ENCODE assay signal across 16 cellular contexts in genomic region chr1:86409416-86410021, GRCh38. TPM values are rescaled to one million over a fixed set of nuclear protein-coding genes. Genes with fewer than 3 reads are reported as not detected.
DNase-seq lines count a peak whose midpoint lies in the region; ATAC-seq, FAIRE-seq and TF ChIP-seq lines count a peak whose summit lies in the region.
"Had no signal": no experiment of that assay in that cellular context is flagged by ENCODE, and none has a peak within 500 bp of the region (broad histone marks: within the 10 kb centered on the region; RNA-seq: fewer than 3 reads in every experiment).

No MANE protein-coding gene starts in this region.

- no peak for TF ChIP-seq EP300 in H1 (IDR thresholded peaks at IDR 0.05; ENCODE audit: borderline replicate concordance in 1 of 2, low read depth in 2 of 2, low read length in 2 of 2)

- no peak overlapping the region for H3K4me3 ChIP-seq in H1 (ENCODE audit: extremely low read depth in 1 of 4, insufficient read depth in 2 of 4, low read depth in 3 of 4, low read length in 4 of 4)
- H3K4me3 ChIP-seq: transverse colon had no signal

- no peak for ATAC-seq in HG03196 (IDR thresholded peaks at IDR 0.05; ENCODE audit: unreplicated experiment)

- H3K27me3 ChIP-seq in H1 (replicated peaks in 1 of 4; ENCODE audit: control insufficient read depth in 3 of 4, extremely low read depth in 1 of 4, insufficient read depth in 3 of 4, low read length in 3 of 4): no peaks in the 10 kb centered on the region
- H3K27me3 ChIP-seq: transverse colon had no signal

- no peak overlapping the region for H2BK120ac ChIP-seq in H1 (replicated peaks; ENCODE audit: low read depth, low read length)

- H3K79me2 ChIP-seq in H1 (ENCODE audit: control insufficient read depth in 1 of 2, insufficient read depth in 2 of 2, low read length in 2 of 2): no peaks in the 10 kb centered on the region

- H2BK15ac ChIP-seq in H1 (ENCODE audit: low read length): no peak overlapping the region

- H4K91ac ChIP-seq in H1 (replicated peaks; ENCODE audit: insufficient read length, low read length): peak overlapping the region; percentile 55

- H3K9me3 ChIP-seq in H1 (ENCODE audit: insufficient read depth in 2 of 2, low read depth in 1 of 2, low read length in 1 of 2): no peaks in the 10 kb centered on the region
- H3K9me3 ChIP-seq: transverse colon had no signal

- H3K56ac ChIP-seq in H1 (replicated peaks; ENCODE audit: insufficient read length, low read depth, low read length): no peak overlapping the region

- POLR2A ChIA-PET in H1 (lab: Charles Lee; ENCODE audit: partially characterized antibody): interaction anchor here (0.8 kb wide), 1 partner anchor 13 kb away, joined by 3 read pairs; the partner anchor contains the start of gene ODF2L

- H4K5ac ChIP-seq in H1 (ENCODE audit: insufficient read length, low read depth, low read length): no peak overlapping the region

- no peak overlapping the region; the same call in 1 of the 2 replicates for H3K18ac ChIP-seq in H1 (ENCODE audit: extremely low read depth, low read length)

- no peak overlapping the region for H2BK20ac ChIP-seq in H1 (ENCODE audit: low read length)

- H3K36me3 ChIP-seq in H1 (ENCODE audit: control insufficient read depth in 2 of 4, insufficient read depth in 4 of 4, low read length in 3 of 4): no peaks in the 10 kb centered on the region
- H3K36me3 ChIP-seq: transverse colon had no signal

- no peak overlapping the region for H2BK5ac ChIP-seq in H1 (ENCODE audit: low read depth, low read length)

- 90% methylated on average over 6 of the region's 6 CpGs; no CpG with 5 or more reads in 1 of the 2 experiments for WGBS in H1 (ENCODE audit: extremely low coverage in 1 of 2, insufficient coverage in 1 of 2, insufficient read length in 1 of 2, insufficient replicate concordance in 2 of 2, low coverage in 1 of 2, low lambda C conversion rate in 2 of 2, missing lambda C conversion rate in 1 of 2), 2 experiments

- H3K4me2 ChIP-seq in H1 (ENCODE audit: insufficient read depth in 1 of 2, low read depth in 2 of 2, low read length in 2 of 2): no peak overlapping the region

- TF ChIP-seq RAD21 in H1 (IDR thresholded peaks at IDR 0.05 in 1 of 2, conservative IDR thresholded peaks at IDR 0.05 in 1 of 2; ENCODE audit: low read depth in 2 of 2, low read length in 2 of 2): no peak

- DNase-seq in SHP77 (lab: John Stamatoyannopoulos, UW): peak; percentile 20 to 48
- no peak for DNase-seq in SHP77 treated with DMSO at 0.1 percent for 48 hours (lab: John Stamatoyannopoulos, UW)
- peak; percentile 95 for DNase-seq in NCI-H2171 treated with DMSO at 0.1 percent for 48 hours (lab: John Stamatoyannopoulos, UW)
- no peak for DNase-seq in H1 (ENCODE audit: low read depth in 1 of 2, low spot score in 2 of 2)
- DNase-seq in NCI-H2227 (lab: John Stamatoyannopoulos, UW; ENCODE audit: unreplicated experiment): no peak
- DNase-seq in NCI-H774 (lab: John Stamatoyannopoulos, UW): no peak
- no peak for DNase-seq in medulla oblongata (ENCODE audit: extremely low spot score)
- DNase-seq: activated CD8-positive, alpha-beta memory T cell treated with anti-CD3 and anti-CD28 coated beads, Interleukin-2, amount 50 U/mL, for 48 hours; NCI-H1092; RPMI8226; stimulated activated CD4-positive, alpha-beta T cell treated with anti-CD3 and anti-CD28 coated beads, Interleukin-12 subunit alpha, Interleukin-12 subunit beta, amount 100 ng/mL, for 4 hours; transverse colon had no signal

- H2AK5ac ChIP-seq in H1 (ENCODE audit: low read depth, low read length): no peak overlapping the region

- H3K23ac ChIP-seq in H1 (ENCODE audit: insufficient read length): no peak overlapping the region

- no peak overlapping the region for H3K4ac ChIP-seq in H1 (replicated peaks; ENCODE audit: insufficient read length, low read depth, low read length)

- TF ChIP-seq CTCF in H1 (IDR thresholded peaks at IDR 0.05; ENCODE audit: control extremely low read depth in 1 of 3, insufficient read depth in 1 of 3, low read depth in 1 of 3, low read length in 3 of 3): no peak

- no peak overlapping the region for H3K9ac ChIP-seq in H1 (replicated peaks in 1 of 4; ENCODE audit: extremely low read depth in 1 of 4, low read depth in 3 of 4, low read length in 3 of 4)

- FAIRE-seq in H1 (lab: Jason Lieb, UNC): no peak
- FAIRE-seq: GM18507 had no signal

- CTCF ChIA-PET in H1 (lab: Charles Lee; ENCODE audit: partially characterized antibody): interaction anchor here (0.9 to 1.5 kb wide), 5 partner anchors 9 to 233 kb away, joined by 3 to 5 read pairs (median 3); no protein-coding TSS in a partner anchor

- no peak overlapping the region for H2AFZ ChIP-seq in H1 (ENCODE audit: low read length)

- H3K14ac ChIP-seq in H1 (ENCODE audit: insufficient read length): no peak overlapping the region

- no peaks in the 10 kb centered on the region; the same call in 1 of the 2 replicates for H3K79me1 ChIP-seq in H1 (ENCODE audit: low read depth, low read length)

- H3K23me2 ChIP-seq in H1 (ENCODE audit: low read depth, low read length): no peaks in the 10 kb centered on the region

- H3K27ac ChIP-seq in H1 (ENCODE audit: low read depth, low read length): no peak overlapping the region
- H3K27ac ChIP-seq: transverse colon had no signal

- no peak for TF ChIP-seq POLR2A in H1 (IDR thresholded peaks at IDR 0.05; ENCODE audit: control extremely low read depth in 1 of 2, low read depth in 2 of 2, low read length in 2 of 2)

- H4K8ac ChIP-seq in H1 (ENCODE audit: extremely low read depth, insufficient read depth, low read length): no peak overlapping the region

- no peak overlapping the region for H2BK12ac ChIP-seq in H1 (ENCODE audit: low read depth, low read length)

- no peaks in the 10 kb centered on the region for H4K20me1 ChIP-seq in H1 (replicated peaks in 1 of 2; ENCODE audit: control insufficient read depth in 1 of 2, insufficient read depth in 2 of 2, low read length in 2 of 2)

- H3K4me1 ChIP-seq in H1 (replicated peaks in 1 of 4; ENCODE audit: control insufficient read depth in 3 of 4, insufficient read depth in 4 of 4, low read length in 3 of 4): no peaks in the 10 kb centered on the region
- H3K4me1 ChIP-seq: transverse colon had no signal

TF ChIP-seq in H1, 55 proteins besides CTCF, POLR2A, EP300 and RAD21:
- TF ChIP-seq FOSL1 (IDR thresholded peaks at IDR 0.05; ENCODE audit: insufficient read depth, low read depth, low read length): no peak
- no peak for TF ChIP-seq NRF1 (IDR thresholded peaks at IDR 0.05; ENCODE audit: low read depth, low read length)
- no peak for TF ChIP-seq RFX5 (IDR thresholded peaks at IDR 0.05; ENCODE audit: borderline replicate concordance, low read depth, low read length)
- TF ChIP-seq CBX8 (IDR thresholded peaks at IDR 0.05; ENCODE audit: borderline replicate concordance, low read depth, low read length): no peak
- TF ChIP-seq SP4 (IDR thresholded peaks at IDR 0.05; ENCODE audit: low read length): no peak
- TF ChIP-seq SIX5 (IDR thresholded peaks at IDR 0.05; ENCODE audit: low read depth, low read length): no peak
- TF ChIP-seq EGR1 (IDR thresholded peaks at IDR 0.05; ENCODE audit: borderline replicate concordance, low read depth, low read length): no peak
- no peak for TF ChIP-seq KDM1A (IDR thresholded peaks at IDR 0.05; ENCODE audit: borderline replicate concordance, low read length)
- TF ChIP-seq CHD1 (IDR thresholded peaks at IDR 0.05; ENCODE audit: low read depth, low read length): no peak
- no peak for TF ChIP-seq HDAC6 (IDR thresholded peaks at IDR 0.05; ENCODE audit: low read depth, low read length)

RNA-seq across cellular contexts. Expression of gene ODF2L, which starts 13.4 kb away (rescaled TPM):
- 27.1 and 30.8 TPM in 2 replicates for total RNA-seq in H1 (2021; fragmentation: NEBNext Ultra II Directional; extraction: Animal tissue kit (Norgen Biotek cat#: 25700))
- polyA plus RNA-seq in H1 (2011; rRNA removed): 2.7 and 3.2 TPM in 2 replicates
- 7.3 TPM for polyA plus RNA-seq in H1 (2011; cell fraction: cytosol; rRNA removed)
- polyA plus RNA-seq in H1 (2011; cell fraction: nucleus; rRNA removed): 9.5 TPM
- 7.0 to 25.7 TPM (median 8.0 TPM) in 4 replicates for polyA plus RNA-seq in H1 (2012, experiment 1 of 2)
- 5.5 TPM for polyA plus RNA-seq in H1 (2012, experiment 2 of 2)
- polyA plus RNA-seq in H1 (2013, experiment 1 of 2): 36.7 TPM
- 31.3 TPM for polyA plus RNA-seq in H1 (2013, experiment 2 of 2)
- 5.7 and 6.1 TPM in 2 replicates for polyA minus RNA-seq in H1 (2011; rRNA and poly(A)+ RNA removed)
- polyA minus RNA-seq in H1 (2011; cell fraction: cytosol; rRNA and poly(A)+ RNA removed): 17.5 TPM
- 33.8 TPM for polyA minus RNA-seq in H1 (2011; cell fraction: nucleus; rRNA and poly(A)+ RNA removed)

RNA-seq across cellular contexts. Expression of gene CLCA2, which starts 14.5 kb away (rescaled TPM):
- not detected in 2 replicates for total RNA-seq in H1 (2021; fragmentation: NEBNext Ultra II Directional; extraction: Animal tissue kit (Norgen Biotek cat#: 25700))
- not detected in 2 replicates for polyA plus RNA-seq in H1 (2011; rRNA removed)
- polyA plus RNA-seq in H1 (2011; cell fraction: cytosol; rRNA removed): not detected
- not detected for polyA plus RNA-seq in H1 (2011; cell fraction: nucleus; rRNA removed)
- not detected in 4 replicates for polyA plus RNA-seq in H1 (2012, experiment 1 of 2)
- not detected for polyA plus RNA-seq in H1 (2012, experiment 2 of 2)
- 0.02 TPM for polyA plus RNA-seq in H1 (2013, experiment 1 of 2)
- polyA plus RNA-seq in H1 (2013, experiment 2 of 2): 0.04 TPM
- polyA minus RNA-seq in H1 (2011; rRNA and poly(A)+ RNA removed): 0.07 and 0.66 TPM in 2 replicates
- not detected for polyA minus RNA-seq in H1 (2011; cell fraction: cytosol; rRNA and poly(A)+ RNA removed)
- polyA minus RNA-seq in H1 (2011; cell fraction: nucleus; rRNA and poly(A)+ RNA removed): not detected
- polyA plus RNA-seq: neural cell had no signal

RNA-seq across cellular contexts. Expression of gene CLCA1, which starts 59.2 kb away (rescaled TPM):
- total RNA-seq in H1 (2021; fragmentation: NEBNext Ultra II Directional; extraction: Animal tissue kit (Norgen Biotek cat#: 25700)): not detected in 2 replicates
- polyA plus RNA-seq in H1 (2011; rRNA removed): not detected in 2 replicates
- not detected for polyA plus RNA-seq in H1 (2011; cell fraction: cytosol; rRNA removed)
- polyA plus RNA-seq in H1 (2011; cell fraction: nucleus; rRNA removed): not detected
- polyA plus RNA-seq in H1 (2012, experiment 1 of 2): not detected in 4 replicates
- polyA plus RNA-seq in H1 (2012, experiment 2 of 2): not detected
- polyA plus RNA-seq in H1 (2013, experiment 1 of 2): not detected
- not detected for polyA plus RNA-seq in H1 (2013, experiment 2 of 2)
- not detected in 2 replicates for polyA minus RNA-seq in H1 (2011; rRNA and poly(A)+ RNA removed)
- polyA minus RNA-seq in H1 (2011; cell fraction: cytosol; rRNA and poly(A)+ RNA removed): not detected
- not detected for polyA minus RNA-seq in H1 (2011; cell fraction: nucleus; rRNA and poly(A)+ RNA removed)
- total RNA-seq: G401 had no signal
- polyA plus RNA-seq: neural cell had no signal

Comparison
In these comparisons a context has a peak if more than half of its experiments do, and no peak if none do; other contexts are left out.
1. DNase-seq: peak in SHP77 (2 of 2) and NCI-H2171 treated with DMSO at 0.1 percent for 48 hours (single experiment); none in SHP77 treated with DMSO at 0.1 percent for 48 hours (single experiment), H1 (0 of 2), NCI-H2227 (single experiment), NCI-H774 (single experiment) and medulla oblongata (single experiment).